ENCODE assay signal across 8 cellular contexts in genomic region chr13:25085125-25085742, GRCh38. TPM values are rescaled to one million over a fixed set of nuclear protein-coding genes. Genes with fewer than 3 reads are reported as not detected.
DNase-seq lines count a peak whose midpoint lies in the region; ATAC-seq, FAIRE-seq and TF ChIP-seq lines count a peak whose summit lies in the region.

No MANE protein-coding gene starts in this region.

- ATAC-seq in GM21619 (IDR thresholded peaks at IDR 0.05; ENCODE audit: unreplicated experiment): no peak

- CTCF ChIA-PET in H1 (lab: Charles Lee; ENCODE audit: partially characterized antibody): interaction anchor here (0.6 to 4.8 kb wide), 18 partner anchors 10 to 215 kb away, joined by 3 to 44 read pairs (median 4); no protein-coding TSS in a partner anchor

- no peaks in the 10 kb centered on the region; the same call in 1 of the 2 replicates for H3K23me2 ChIP-seq in H1 (ENCODE audit: low read depth, low read length)

- H2BK20ac ChIP-seq in H1 (ENCODE audit: low read length): no peak overlapping the region

- no peaks in the 10 kb centered on the region for H3K9me3 Mint-ChIP-seq in neural crest cell

- H3K4me2 ChIP-seq in DOHH2 (ENCODE audit: low read length): no peak overlapping the region
- no peak overlapping the region for H3K4me2 ChIP-seq in H1 (ENCODE audit: insufficient read depth in 1 of 2, low read depth in 2 of 2, low read length in 2 of 2)

- H3K27ac ChIP-seq in DOHH2 (ENCODE audit: low read depth, low read length) (no peak overlapping the region), H1 (ENCODE audit: low read depth, low read length) (no peak overlapping the region)

- POLR2A ChIA-PET in H1 (lab: Charles Lee; ENCODE audit: partially characterized antibody): no interaction called here

- no peak overlapping the region for H2BK12ac ChIP-seq in H1 (ENCODE audit: low read depth, low read length)

- H3K9me3 ChIP-seq in DOHH2 (ENCODE audit: control insufficient read depth, insufficient read depth, low read length) (no peaks in the 10 kb centered on the region), H1 (ENCODE audit: insufficient read depth in 2 of 2, low read depth in 1 of 2, low read length in 1 of 2) (no peaks in the 10 kb centered on the region)

- TF ChIP-seq POLR2A in H54 (IDR thresholded peaks at IDR 0.05; ENCODE audit: low read depth, low read length) (no peak), H1 (IDR thresholded peaks at IDR 0.05; ENCODE audit: control extremely low read depth in 1 of 2, low read depth in 2 of 2, low read length in 2 of 2) (no peak)

- DNase-seq in H54 (ENCODE audit: insufficient read length, low spot score): peak; percentile 4
- peak; percentile 8 for DNase-seq in NCI-H774 (lab: John Stamatoyannopoulos, UW)
- no peak for DNase-seq in H1 (ENCODE audit: low read depth in 1 of 2, low spot score in 2 of 2)
- peak; percentile 38 for DNase-seq in neural crest cell (ENCODE audit: low read depth, low spot score)
- DNase-seq in ecto neural progenitor cell (ENCODE audit: low spot score): no peak
- DNase-seq in activated CD4-positive, CD25-positive, alpha-beta regulatory T cell treated with anti-CD3 and anti-CD28 coated beads, Interleukin-2, amount 50 U/mL, for 72 hours: no peak

- H3K4me3 ChIP-seq in DOHH2 (ENCODE audit: low read length) (no peak overlapping the region), H1 (ENCODE audit: extremely low read depth in 1 of 4, insufficient read depth in 2 of 4, low read depth in 3 of 4, low read length in 4 of 4) (no peak overlapping the region)

- H4K8ac ChIP-seq in H1 (ENCODE audit: extremely low read depth, insufficient read depth, low read length): no peak overlapping the region

- peak; percentile 72 to 80 for TF ChIP-seq RAD21 in H1 (IDR thresholded peaks at IDR 0.05 in 1 of 2, conservative IDR thresholded peaks at IDR 0.05 in 1 of 2; ENCODE audit: low read depth in 2 of 2, low read length in 2 of 2)

- H3K27me3 ChIP-seq in DOHH2 (ENCODE audit: control insufficient read depth, low read length) (peaks cover 16% of the 10 kb centered on the region), H1 (replicated peaks in 1 of 4; ENCODE audit: control insufficient read depth in 3 of 4, extremely low read depth in 1 of 4, insufficient read depth in 3 of 4, low read length in 3 of 4) (no peaks in the 10 kb centered on the region)

- H3K56ac ChIP-seq in H1 (replicated peaks; ENCODE audit: insufficient read length, low read depth, low read length): no peak overlapping the region

- no peaks in the 10 kb centered on the region for H3K36me3 ChIP-seq in DOHH2 (ENCODE audit: control insufficient read depth, low read length)
- no peaks in the 10 kb centered on the region; a peak in 2 of 8 replicates for H3K36me3 ChIP-seq in H1 (ENCODE audit: control insufficient read depth in 2 of 4, insufficient read depth in 4 of 4, low read length in 3 of 4)

- H3K79me2 ChIP-seq in DOHH2 (ENCODE audit: control insufficient read depth, low read length) (no peaks in the 10 kb centered on the region), H1 (ENCODE audit: control insufficient read depth in 1 of 2, insufficient read depth in 2 of 2, low read length in 2 of 2) (no peaks in the 10 kb centered on the region)

- H2AFZ ChIP-seq in H1 (ENCODE audit: low read length): no peak overlapping the region

- H3K18ac ChIP-seq in H1 (ENCODE audit: extremely low read depth, low read length): no peak overlapping the region

- H2BK5ac ChIP-seq in H1 (ENCODE audit: low read depth, low read length): no peak overlapping the region

- H3K4me3 Mint-ChIP-seq in neural crest cell: no peak overlapping the region

- no peak overlapping the region for H4K5ac ChIP-seq in H1 (ENCODE audit: insufficient read length, low read depth, low read length)

- no peak overlapping the region for H2AK5ac ChIP-seq in H1 (ENCODE audit: low read depth, low read length)

- no peaks in the 10 kb centered on the region for H3K4me1 ChIP-seq in DOHH2 (ENCODE audit: control insufficient read depth, low read length)
- H3K4me1 ChIP-seq in H1 (replicated peaks in 1 of 4; ENCODE audit: control insufficient read depth in 3 of 4, insufficient read depth in 4 of 4, low read length in 3 of 4): no peaks in the 10 kb centered on the region

- H4K91ac ChIP-seq in H1 (replicated peaks; ENCODE audit: insufficient read length, low read length): no peak overlapping the region

- no peak overlapping the region for H3K9ac ChIP-seq in H1 (replicated peaks in 1 of 4; ENCODE audit: extremely low read depth in 1 of 4, low read depth in 3 of 4, low read length in 3 of 4)

- no peaks in the 10 kb centered on the region for H3K9me2 ChIP-seq in DOHH2 (replicated peaks; ENCODE audit: control insufficient read depth, low read length)

- H3K23ac ChIP-seq in H1 (ENCODE audit: insufficient read length): no peak overlapping the region

- H3K27me3 Mint-ChIP-seq in neural crest cell (ENCODE audit: low read depth): peaks cover 2% of the 10 kb centered on the region

- no peak for TF ChIP-seq EP300 in H1 (IDR thresholded peaks at IDR 0.05; ENCODE audit: borderline replicate concordance in 1 of 2, low read depth in 2 of 2, low read length in 2 of 2)

- WGBS in H1 (ENCODE audit: extremely low coverage in 1 of 2, insufficient coverage in 1 of 2, insufficient read length in 1 of 2, insufficient replicate concordance in 2 of 2, low coverage in 1 of 2, low lambda C conversion rate in 2 of 2, missing lambda C conversion rate in 1 of 2), 2 experiments: 59% methylated on average over 6 of the region's 6 CpGs; no CpG with 5 or more reads in 1 of the 2 experiments

- peaks cover 3% of the 10 kb centered on the region; the same call in 1 of the 2 replicates for H4K20me1 ChIP-seq in DOHH2 (ENCODE audit: control insufficient read depth, insufficient read depth, low read depth, low read length)
- no peaks in the 10 kb centered on the region for H4K20me1 ChIP-seq in H1 (replicated peaks in 1 of 2; ENCODE audit: control insufficient read depth in 1 of 2, insufficient read depth in 2 of 2, low read length in 2 of 2)

- H2BK120ac ChIP-seq in H1 (replicated peaks; ENCODE audit: low read depth, low read length): no peak overlapping the region

- H3F3A ChIP-seq in DOHH2 (ENCODE audit: control insufficient read depth, insufficient read depth): no peaks in the 10 kb centered on the region

- no peak overlapping the region for H3K4ac ChIP-seq in H1 (replicated peaks; ENCODE audit: insufficient read length, low read depth, low read length)

- H3K14ac ChIP-seq in H1 (ENCODE audit: insufficient read length): no peak overlapping the region

- FAIRE-seq in H54 (lab: Jason Lieb, UNC): no peak
- FAIRE-seq in H1 (lab: Jason Lieb, UNC): peak; percentile 58

- no peaks in the 10 kb centered on the region for H3K36me3 Mint-ChIP-seq in neural crest cell (ENCODE audit: low read depth)

- H3K79me1 ChIP-seq in H1 (ENCODE audit: low read depth, low read length): no peaks in the 10 kb centered on the region

- TF ChIP-seq CTCF in DOHH2 (IDR thresholded peaks at IDR 0.05; ENCODE audit: low read depth, low read length, poor library complexity, severe bottlenecking) (peak; percentile 71), H1 (IDR thresholded peaks at IDR 0.05; ENCODE audit: control extremely low read depth in 1 of 3, insufficient read depth in 1 of 3, low read depth in 1 of 3, low read length in 3 of 3) (peak; percentile 29 to 76 (median 67)), neural crest cell (conservative IDR thresholded peaks at IDR 0.05) (peak; percentile 74)

- no peak overlapping the region for H3K27ac Mint-ChIP-seq in neural crest cell (ENCODE audit: unreplicated experiment)

- H3K4me1 Mint-ChIP-seq in neural crest cell: peaks cover 11% of the 10 kb centered on the region

- H2BK15ac ChIP-seq in H1 (ENCODE audit: low read length): no peak overlapping the region

TF ChIP-seq in H1, 55 proteins besides CTCF, POLR2A, EP300 and RAD21 (continues in another document):
- no peak for TF ChIP-seq SRF (IDR thresholded peaks at IDR 0.05; ENCODE audit: low read depth, low read length)
- no peak for TF ChIP-seq BCL11A (IDR thresholded peaks at IDR 0.05; ENCODE audit: low read depth in 2 of 2, low read length in 2 of 2)
- TF ChIP-seq HDAC6 (IDR thresholded peaks at IDR 0.05; ENCODE audit: low read depth, low read length): no peak
- TF ChIP-seq, protein P1, sequence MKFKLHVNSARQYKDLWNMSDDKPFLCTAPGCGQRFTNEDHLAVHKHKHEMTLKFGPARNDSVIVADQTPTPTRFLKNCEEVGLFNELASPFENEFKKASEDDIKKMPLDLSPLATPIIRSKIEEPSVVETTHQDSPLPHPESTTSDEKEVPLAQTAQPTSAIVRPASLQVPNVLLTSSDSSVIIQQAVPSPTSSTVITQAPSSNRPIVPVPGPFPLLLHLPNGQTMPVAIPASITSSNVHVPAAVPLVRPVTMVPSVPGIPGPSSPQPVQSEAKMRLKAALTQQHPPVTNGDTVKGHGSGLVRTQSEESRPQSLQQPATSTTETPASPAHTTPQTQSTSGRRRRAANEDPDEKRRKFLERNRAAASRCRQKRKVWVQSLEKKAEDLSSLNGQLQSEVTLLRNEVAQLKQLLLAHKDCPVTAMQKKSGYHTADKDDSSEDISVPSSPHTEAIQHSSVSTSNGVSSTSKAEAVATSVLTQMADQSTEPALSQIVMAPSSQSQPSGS (IDR thresholded peaks at IDR 0.05; ENCODE audit: low read length): no peak
- no peak for TF ChIP-seq USF2 (IDR thresholded peaks at IDR 0.05; ENCODE audit: low read length)
- TF ChIP-seq SIRT6 (IDR thresholded peaks at IDR 0.05; ENCODE audit: low read length): no peak
- TF ChIP-seq CEBPB (IDR thresholded peaks at IDR 0.05; ENCODE audit: low read depth, low read length): no peak
- TF ChIP-seq SIX5 (IDR thresholded peaks at IDR 0.05; ENCODE audit: low read depth, low read length): no peak
- TF ChIP-seq TAF1 (IDR thresholded peaks at IDR 0.05; ENCODE audit: low read depth, low read length): no peak
- TF ChIP-seq RBBP5 (IDR thresholded peaks at IDR 0.05; ENCODE audit: borderline replicate concordance, low read depth, low read length): no peak

RNA-seq across cellular contexts. Expression of gene PABPC3, which starts 10.7 kb away (rescaled TPM):
- total RNA-seq in H1 (2021; fragmentation: NEBNext Ultra II Directional; extraction: Animal tissue kit (Norgen Biotek cat#: 25700)): 0.48 TPM in 2 replicates
- 0.14 and 0.18 TPM in 2 replicates for polyA plus RNA-seq in H1 (2011; rRNA removed)
- 0.13 TPM for polyA plus RNA-seq in H1 (2011; cell fraction: cytosol; rRNA removed)
- polyA plus RNA-seq in H1 (2011; cell fraction: nucleus; rRNA removed): 0.11 TPM
- 0.25 to 1.5 TPM (median 0.47 TPM) in 4 replicates for polyA plus RNA-seq in H1 (2012, experiment 1 of 2)
- polyA plus RNA-seq in H1 (2012, experiment 2 of 2): 0.18 TPM
- 0.32 TPM for polyA plus RNA-seq in H1 (2013, experiment 1 of 2)
- 0.37 TPM for polyA plus RNA-seq in H1 (2013, experiment 2 of 2)
- polyA minus RNA-seq in H1 (2011; rRNA and poly(A)+ RNA removed): 0.15 and 0.22 TPM in 2 replicates
- not detected for polyA minus RNA-seq in H1 (2011; cell fraction: cytosol; rRNA and poly(A)+ RNA removed)
- 0.30 TPM for polyA minus RNA-seq in H1 (2011; cell fraction: nucleus; rRNA and poly(A)+ RNA removed)
- 0.14 TPM in 2 replicates for total RNA-seq in neural crest cell

Comparison
In these comparisons a context has a peak if more than half of its experiments do, and no peak if none do; other contexts are left out.
1. DNase-seq: peak in H54 (single experiment), NCI-H774 (single experiment) and neural crest cell (single experiment); none in H1 (0 of 2), ecto neural progenitor cell (single experiment) and activated CD4-positive, CD25-positive, alpha-beta regulatory T cell treated with anti-CD3 and anti-CD28 coated beads, Interleukin-2, amount 50 U/mL, for 72 hours (single experiment).
2. Peak in every context shown above with its lines, with median percentiles within 50 percentile points of each other: CTCF ChIP-seq.